14 cellular contexts compared by ENCODE assay signal in genomic region chr17:1773755-1774181, GRCh38. TPM values are rescaled to one million over a fixed set of nuclear protein-coding genes. Genes with fewer than 3 reads are reported as not detected.
DNase-seq lines count a peak whose midpoint lies in the region; ATAC-seq and TF ChIP-seq lines count a peak whose summit lies in the region.
"Had no signal": no experiment of that assay in that cellular context is flagged by ENCODE, and none has a peak within 500 bp of the region (broad histone marks: within the 10 kb centered on the region; RNA-seq: fewer than 3 reads in every experiment).

No MANE protein-coding gene starts in this region.

- no peak overlapping the region for H4K5ac ChIP-seq in H9 (ENCODE audit: insufficient read length, low read depth, low read length)

- H3K27me3 ChIP-seq in H9 (ENCODE audit: insufficient read depth, low read length): no peaks in the 10 kb centered on the region
- H3K27me3 ChIP-seq in WERI-Rb-1 (ENCODE audit: insufficient read depth, low read depth, severe bottlenecking): no peaks in the 10 kb centered on the region

- no peak overlapping the region for H2BK20ac ChIP-seq in H9 (ENCODE audit: low read depth, low read length, poor library complexity, severe bottlenecking)

- no peak overlapping the region for H4K8ac ChIP-seq in H9 (replicated peaks; ENCODE audit: insufficient read length, low read depth, low read length)

- no peak overlapping the region for H2BK120ac ChIP-seq in H9 (ENCODE audit: low read depth, low read length, poor library complexity, severe bottlenecking)

- peaks cover 94% of the 10 kb centered on the region for H3K36me3 ChIP-seq in WERI-Rb-1

- no peak overlapping the region for H4K91ac ChIP-seq in H9 (ENCODE audit: insufficient read length, low read depth, low read length)

- no peak overlapping the region for H3K9ac ChIP-seq in H9 (ENCODE audit: extremely low read depth, insufficient read length, low read length)

- H3K4me1 Mint-ChIP-seq in H9: peaks cover 10 to 11% of the 10 kb centered on the region in 2 experiments
- peaks cover 16% of the 10 kb centered on the region for H3K4me1 Mint-ChIP-seq in stimulated activated effector memory CD8-positive, alpha-beta T cell treated with anti-CD3 and anti-CD28 coated beads, Interleukin-12 subunit alpha, Interleukin-12 subunit beta, amount 100 ng/mL, for 72 hours
- H3K4me1 Mint-ChIP-seq in activated CD8-positive, alpha-beta memory T cell treated with anti-CD3 and anti-CD28 coated beads, Interleukin-2, amount 10 ng/mL, durations not matched to agents 7 days and 5 days: peaks cover 8% of the 10 kb centered on the region

- H3K27ac Mint-ChIP-seq in H9: peak overlapping the region in 2 of 3 experiments; percentile 10 to 64; a peak in 2 of 7 replicates
- H3K27ac Mint-ChIP-seq in stimulated activated effector memory CD8-positive, alpha-beta T cell treated with anti-CD3 and anti-CD28 coated beads, Interleukin-12 subunit alpha, Interleukin-12 subunit beta, amount 100 ng/mL, for 72 hours: peak overlapping the region; percentile 23
- no peak overlapping the region for H3K27ac Mint-ChIP-seq in activated CD8-positive, alpha-beta memory T cell treated with anti-CD3 and anti-CD28 coated beads, Interleukin-2, amount 10 ng/mL, durations not matched to agents 7 days and 5 days

- H3K56ac ChIP-seq in H9 (ENCODE audit: insufficient read length, low read depth, low read length): no peak overlapping the region

- no peak for TF ChIP-seq CTCF in H9 (conservative IDR thresholded peaks at IDR 0.05)
- TF ChIP-seq CTCF in cardiac fibroblast (IDR thresholded peaks at IDR 0.05; ENCODE audit: low read depth, low read length): no peak
- TF ChIP-seq CTCF in WERI-Rb-1 (IDR thresholded peaks at IDR 0.05; ENCODE audit: low read depth, low read length): no peak

- H3K4me2 ChIP-seq in H9 (ENCODE audit: insufficient read depth, insufficient read length, low read length): no peak overlapping the region

- no peak overlapping the region for H2BK5ac ChIP-seq in H9 (ENCODE audit: insufficient read length, low read length)

- no peak overlapping the region for H3K23ac ChIP-seq in H9 (ENCODE audit: insufficient read length, low read depth, low read length)

- H3K9me3 ChIP-seq in H9 (ENCODE audit: control insufficient read depth, low read depth, low read length) (no peaks in the 10 kb centered on the region), WERI-Rb-1 (ENCODE audit: severe bottlenecking) (no peaks in the 10 kb centered on the region)

- H3K79me1 ChIP-seq in H9 (ENCODE audit: insufficient read depth, low read depth, low read length, poor library complexity, severe bottlenecking): no peaks in the 10 kb centered on the region

- H3K9me3 Mint-ChIP-seq in H9: no peaks in the 10 kb centered on the region
- no peaks in the 10 kb centered on the region for H3K9me3 Mint-ChIP-seq in stimulated activated effector memory CD8-positive, alpha-beta T cell treated with anti-CD3 and anti-CD28 coated beads, Interleukin-12 subunit alpha, Interleukin-12 subunit beta, amount 100 ng/mL, for 72 hours
- H3K9me3 Mint-ChIP-seq in activated CD8-positive, alpha-beta memory T cell treated with anti-CD3 and anti-CD28 coated beads, Interleukin-2, amount 10 ng/mL, durations not matched to agents 7 days and 5 days (ENCODE audit: low read depth): no peaks in the 10 kb centered on the region

- CTCF ChIA-PET in activated CD8-positive, alpha-beta memory T cell treated with anti-CD3 and anti-CD28 coated beads, Interleukin-2, amount 10 ng/mL, durations not matched to agents 7 days and 5 days (lab: Charles Lee): interaction anchor here (0.9 kb wide), 1 partner anchor 53 kb away, joined by 3 read pairs; no protein-coding TSS in a partner anchor

- H3K36me3 Mint-ChIP-seq in H9 (ENCODE audit: insufficient read depth in 1 of 3, low read depth in 3 of 3): peaks cover 10 to 42% (median 39%) of the 10 kb centered on the region in 3 experiments
- peaks cover 6% of the 10 kb centered on the region for H3K36me3 Mint-ChIP-seq in stimulated activated effector memory CD8-positive, alpha-beta T cell treated with anti-CD3 and anti-CD28 coated beads, Interleukin-12 subunit alpha, Interleukin-12 subunit beta, amount 100 ng/mL, for 72 hours
- H3K36me3 Mint-ChIP-seq in activated CD8-positive, alpha-beta memory T cell treated with anti-CD3 and anti-CD28 coated beads, Interleukin-2, amount 10 ng/mL, durations not matched to agents 7 days and 5 days: peaks cover 5% of the 10 kb centered on the region

- no peak overlapping the region for H3K18ac ChIP-seq in H9 (ENCODE audit: insufficient read length, low read depth, low read length)

- H3K4me3 Mint-ChIP-seq in H9: no peak overlapping the region
- no peak overlapping the region for H3K4me3 Mint-ChIP-seq in stimulated activated effector memory CD8-positive, alpha-beta T cell treated with anti-CD3 and anti-CD28 coated beads, Interleukin-12 subunit alpha, Interleukin-12 subunit beta, amount 100 ng/mL, for 72 hours
- H3K4me3 Mint-ChIP-seq in activated CD8-positive, alpha-beta memory T cell treated with anti-CD3 and anti-CD28 coated beads, Interleukin-2, amount 10 ng/mL, durations not matched to agents 7 days and 5 days: no peak overlapping the region

- no peak overlapping the region for H2AFZ ChIP-seq in H9 (ENCODE audit: low read length)

- H3T11ph ChIP-seq in H9 (ENCODE audit: low read length): no peak overlapping the region

- peak; percentile 12 for ATAC-seq in left lobe of liver
- ATAC-seq in stimulated activated effector memory CD8-positive, alpha-beta T cell treated with anti-CD3 and anti-CD28 coated beads, Interleukin-12 subunit alpha, Interleukin-12 subunit beta, amount 100 ng/mL, for 72 hours: no peak
- ATAC-seq in GM19324 (IDR thresholded peaks at IDR 0.05; ENCODE audit: low FRiP score, unreplicated experiment): no peak
- ATAC-seq in activated CD8-positive, alpha-beta memory T cell treated with anti-CD3 and anti-CD28 coated beads, Interleukin-2, amount 10 ng/mL, durations not matched to agents 7 days and 5 days: no peak

- H3K27ac ChIP-seq in H9 (ENCODE audit: insufficient read length, low read depth, low read length) (no peak overlapping the region), WERI-Rb-1 (no peak overlapping the region)
- H3K27ac ChIP-seq: VCaP had no signal

- H2BK15ac ChIP-seq in H9 (ENCODE audit: low read depth, low read length): no peak overlapping the region

- DNase-seq in H9: no peak
- peak; percentile 14 to 89 for DNase-seq in cardiac fibroblast (ENCODE audit: low read depth in 2 of 2)
- no peak for DNase-seq in left lobe of liver (ENCODE audit: low spot score)
- no peak for DNase-seq in stimulated activated effector memory CD8-positive, alpha-beta T cell treated with anti-CD3 and anti-CD28 coated beads, Interleukin-12 subunit alpha, Interleukin-12 subunit beta, amount 100 ng/mL, for 72 hours (ENCODE audit: low spot score in 2 of 2)
- no peak for DNase-seq in kidney tubule cell (ENCODE audit: low spot score)
- no peak for DNase-seq in WERI-Rb-1
- DNase-seq in activated CD8-positive, alpha-beta memory T cell treated with anti-CD3 and anti-CD28 coated beads, Interleukin-2, amount 10 ng/mL, durations not matched to agents 7 days and 5 days: no peak
- DNase-seq: central memory CD4-positive, alpha-beta T cell; MV-4-11; NCI-H446 treated with DMSO at 0.1 percent for 48 hours; stimulated activated CD4-positive, alpha-beta T cell treated with anti-CD3 and anti-CD28 coated beads, Interleukin-2, amount 100 ng/mL, for 48 hours; stimulated activated naive CD8-positive, alpha-beta T cell treated with anti-CD3 and anti-CD28 coated beads, Interleukin-15, Interleukin-2, amounts not matched to agents 100 U/mL and 50 U/mL, for 24 hours had no signal

- H2BK12ac ChIP-seq in H9 (ENCODE audit: insufficient read length, low read depth, low read length): no peak overlapping the region

- no peaks in the 10 kb centered on the region; the same call in 1 of the 2 replicates for H3K27me3 Mint-ChIP-seq in H9 (ENCODE audit: low read depth)
- peaks cover 5% of the 10 kb centered on the region for H3K27me3 Mint-ChIP-seq in activated CD8-positive, alpha-beta memory T cell treated with anti-CD3 and anti-CD28 coated beads, Interleukin-2, amount 10 ng/mL, durations not matched to agents 7 days and 5 days

- WGBS in H9 (ENCODE audit: extremely low coverage, insufficient read length, low lambda C conversion rate): no CpG with 5 or more reads among the region's 6 CpGs

- H2AK5ac ChIP-seq in H9 (ENCODE audit: insufficient read length, low read length): no peak overlapping the region

- H3K14ac ChIP-seq in H9 (ENCODE audit: insufficient read depth, low read length): no peak overlapping the region

- H3K4me1 ChIP-seq in H9 (ENCODE audit: insufficient read depth, low read length): no peaks in the 10 kb centered on the region

- no peaks in the 10 kb centered on the region for H3K23me2 ChIP-seq in H9 (ENCODE audit: insufficient read length, low read depth, low read length, poor library complexity, severe bottlenecking)

- no peak overlapping the region for H3K4ac ChIP-seq in H9 (ENCODE audit: low read depth, low read length)

- H3K4me3 ChIP-seq in cardiac fibroblast (replicated peaks in 1 of 2; ENCODE audit: low read depth in 2 of 2, low read length in 2 of 2) (no peak overlapping the region), WERI-Rb-1 (ENCODE audit: low read depth, low read length) (no peak overlapping the region)

- H4K20me1 ChIP-seq in H9 (ENCODE audit: control insufficient read depth, insufficient read depth, insufficient read length): no peaks in the 10 kb centered on the region

- H3K79me2 ChIP-seq in H9 (ENCODE audit: insufficient read depth, low read length): no peaks in the 10 kb centered on the region

RNA-seq across cellular contexts. Expression of gene SERPINF1, which starts 11.9 kb away (rescaled TPM):
- 19.6 and 22.5 TPM in 2 replicates for total RNA-seq in H9 (2021)
- 1,041 TPM for total RNA-seq in left lobe of liver
- total RNA-seq in activated CD8-positive, alpha-beta memory T cell treated with anti-CD3 and anti-CD28 coated beads, Interleukin-2, amount 10 ng/mL, durations not matched to agents 7 days and 5 days: 1 to 10 TPM in 1 of 2 experiments, under 1 TPM in 1; 0.93 to 1.1 TPM

RNA-seq across cellular contexts. Expression of gene SERPINF2, which starts 31.1 kb away (rescaled TPM):
- total RNA-seq in H9 (2021) (0.50 and 0.68 TPM in 2 replicates), left lobe of liver (1,138 TPM)
- under 1 TPM; 0.18 to 0.19 TPM for total RNA-seq in activated CD8-positive, alpha-beta memory T cell treated with anti-CD3 and anti-CD28 coated beads, Interleukin-2, amount 10 ng/mL, durations not matched to agents 7 days and 5 days

RNA-seq across cellular contexts. Expression of gene WDR81, which starts 49.3 kb away (rescaled TPM):
- total RNA-seq in H9 (2021) (20.2 and 22.5 TPM in 2 replicates), left lobe of liver (27.0 TPM)
- 10 to 100 TPM; 28.7 to 32.1 TPM for total RNA-seq in activated CD8-positive, alpha-beta memory T cell treated with anti-CD3 and anti-CD28 coated beads, Interleukin-2, amount 10 ng/mL, durations not matched to agents 7 days and 5 days

RNA-seq across cellular contexts. Expression of gene SMYD4, which starts 55.9 kb away (rescaled TPM):
- total RNA-seq in H9 (2021) (28.8 and 29.0 TPM in 2 replicates), left lobe of liver (6.4 TPM)
- 10 to 100 TPM; 34.7 to 45.4 TPM for total RNA-seq in activated CD8-positive, alpha-beta memory T cell treated with anti-CD3 and anti-CD28 coated beads, Interleukin-2, amount 10 ng/mL, durations not matched to agents 7 days and 5 days

RNA-seq across cellular contexts. Expression of gene RPA1, which starts 56.0 kb away (rescaled TPM):
- total RNA-seq in H9 (2021) (215 and 220 TPM in 2 replicates), left lobe of liver (33.3 TPM)
- total RNA-seq in activated CD8-positive, alpha-beta memory T cell treated with anti-CD3 and anti-CD28 coated beads, Interleukin-2, amount 10 ng/mL, durations not matched to agents 7 days and 5 days: 100 to 1,000 TPM; 196 to 249 TPM

Comparison
In these comparisons a context has a peak if more than half of its experiments do, and no peak if none do; other contexts are left out.
1. DNase-seq: peak in cardiac fibroblast (2 of 2); none in H9 (single experiment), left lobe of liver (single experiment), stimulated activated effector memory CD8-positive, alpha-beta T cell treated with anti-CD3 and anti-CD28 coated beads, Interleukin-12 subunit alpha, Interleukin-12 subunit beta, amount 100 ng/mL, for 72 hours (0 of 2), kidney tubule cell (single experiment), WERI-Rb-1 (single experiment) and activated CD8-positive, alpha-beta memory T cell treated with anti-CD3 and anti-CD28 coated beads, Interleukin-2, amount 10 ng/mL, durations not matched to agents 7 days and 5 days (single experiment).
2. RNA of gene SERPINF1, which starts 11.9 kb away (total RNA-seq): 1,041 TPM in left lobe of liver (single experiment); 19.6 to 22.5 TPM in H9 and 0.93 to 1.1 TPM in activated CD8-positive, alpha-beta memory T cell treated with anti-CD3 and anti-CD28 coated beads, Interleukin-2, amount 10 ng/mL, durations not matched to agents 7 days and 5 days; every median in the first group is over 10 times any median in the second.
3. RNA of gene SERPINF2, which starts 31.1 kb away (total RNA-seq): 1,138 TPM in left lobe of liver (single experiment); 0.50 to 0.68 TPM in H9 and 0.18 to 0.19 TPM in activated CD8-positive, alpha-beta memory T cell treated with anti-CD3 and anti-CD28 coated beads, Interleukin-2, amount 10 ng/mL, durations not matched to agents 7 days and 5 days; every median in the first group is over 100 times any median in the second.